ENCODE assay signal across 2 cellular contexts in the genomic region with DNA sequence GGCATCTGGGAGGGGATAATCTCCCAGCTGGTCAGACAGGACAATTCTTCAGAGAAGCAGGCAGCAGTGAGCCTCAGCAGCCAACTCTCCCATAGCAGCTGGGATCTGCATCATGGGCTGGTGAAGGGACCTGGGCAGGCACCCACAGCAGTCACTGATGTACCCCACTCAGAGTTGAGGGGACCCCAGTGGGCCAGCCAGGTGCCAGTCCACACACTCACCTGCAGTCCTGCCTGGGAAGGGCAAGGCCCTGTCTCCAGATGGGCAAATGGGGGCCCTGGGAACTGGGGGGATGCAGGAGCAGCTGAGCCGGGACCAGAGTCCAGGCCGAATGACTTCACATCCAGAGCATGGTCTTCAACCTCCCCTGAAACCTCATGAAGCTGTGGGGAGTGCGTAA.
TF ChIP-seq lines count a peak whose summit lies in the region.

No MANE protein-coding gene starts in this region.

TF ChIP-seq in HEK293T, 16 proteins besides CTCF, POLR2A, EP300 and RAD21 (continued from another document):
- TF ChIP-seq LEF1 (IDR thresholded peaks at IDR 0.05; ENCODE audit: borderline replicate concordance) (no peak), SP1 (IDR thresholded peaks at IDR 0.05) (no peak), ZNF384 (IDR thresholded peaks at IDR 0.05) (no peak)

TF ChIP-seq in HepG2, 621 proteins besides CTCF, POLR2A, EP300 and RAD21 (continued from another document):
- TF ChIP-seq, protein P1, sequence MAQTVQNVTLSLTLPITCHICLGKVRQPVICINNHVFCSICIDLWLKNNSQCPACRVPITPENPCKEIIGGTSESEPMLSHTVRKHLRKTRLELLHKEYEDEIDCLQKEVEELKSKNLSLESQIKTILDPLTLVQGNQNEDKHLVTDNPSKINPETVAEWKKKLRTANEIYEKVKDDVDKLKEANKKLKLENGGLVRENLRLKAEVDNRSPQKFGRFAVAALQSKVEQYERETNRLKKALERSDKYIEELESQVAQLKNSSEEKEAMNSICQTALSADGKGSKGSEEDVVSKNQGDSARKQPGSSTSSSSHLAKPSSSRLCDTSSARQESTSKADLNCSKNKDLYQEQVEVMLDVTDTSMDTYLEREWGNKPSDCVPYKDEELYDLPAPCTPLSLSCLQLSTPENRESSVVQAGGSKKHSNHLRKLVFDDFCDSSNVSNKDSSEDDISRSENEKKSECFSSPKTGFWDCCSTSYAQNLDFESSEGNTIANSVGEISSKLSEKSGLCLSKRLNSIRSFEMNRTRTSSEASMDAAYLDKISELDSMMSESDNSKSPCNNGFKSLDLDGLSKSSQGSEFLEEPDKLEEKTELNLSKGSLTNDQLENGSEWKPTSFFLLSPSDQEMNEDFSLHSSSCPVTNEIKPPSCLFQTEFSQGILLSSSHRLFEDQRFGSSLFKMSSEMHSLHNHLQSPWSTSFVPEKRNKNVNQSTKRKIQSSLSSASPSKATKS (CRISPR knock-in tag; IDR thresholded peaks at IDR 0.05): no peak
- TF ChIP-seq, protein P2, sequence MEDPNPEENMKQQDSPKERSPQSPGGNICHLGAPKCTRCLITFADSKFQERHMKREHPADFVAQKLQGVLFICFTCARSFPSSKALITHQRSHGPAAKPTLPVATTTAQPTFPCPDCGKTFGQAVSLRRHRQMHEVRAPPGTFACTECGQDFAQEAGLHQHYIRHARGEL (CRISPR knock-in tag; IDR thresholded peaks at IDR 0.05): no peak
- TF ChIP-seq FOXC1 (CRISPR knock-in tag; IDR thresholded peaks at IDR 0.05; ENCODE audit: borderline replicate concordance) (no peak), ZNF619 (CRISPR knock-in tag; IDR thresholded peaks at IDR 0.05) (no peak), ZNF768 (CRISPR knock-in tag; IDR thresholded peaks at IDR 0.05) (no peak), ZNF790 (CRISPR knock-in tag; IDR thresholded peaks at IDR 0.05; ENCODE audit: borderline replicate concordance) (no peak), ZC3H13 (CRISPR knock-in tag; IDR thresholded peaks at IDR 0.05) (no peak), ZMYM3 (CRISPR knock-in tag; IDR thresholded peaks at IDR 0.05) (no peak), ELF1 (CRISPR knock-in tag; IDR thresholded peaks at IDR 0.05) (no peak), SIN3B (IDR thresholded peaks at IDR 0.05; ENCODE audit: low read length) (no peak), TBX2 (CRISPR knock-in tag; IDR thresholded peaks at IDR 0.05; ENCODE audit: borderline replicate concordance) (no peak), MTF2 (CRISPR knock-in tag; IDR thresholded peaks at IDR 0.05; ENCODE audit: borderline replicate concordance) (no peak)
- TF ChIP-seq, protein P3, sequence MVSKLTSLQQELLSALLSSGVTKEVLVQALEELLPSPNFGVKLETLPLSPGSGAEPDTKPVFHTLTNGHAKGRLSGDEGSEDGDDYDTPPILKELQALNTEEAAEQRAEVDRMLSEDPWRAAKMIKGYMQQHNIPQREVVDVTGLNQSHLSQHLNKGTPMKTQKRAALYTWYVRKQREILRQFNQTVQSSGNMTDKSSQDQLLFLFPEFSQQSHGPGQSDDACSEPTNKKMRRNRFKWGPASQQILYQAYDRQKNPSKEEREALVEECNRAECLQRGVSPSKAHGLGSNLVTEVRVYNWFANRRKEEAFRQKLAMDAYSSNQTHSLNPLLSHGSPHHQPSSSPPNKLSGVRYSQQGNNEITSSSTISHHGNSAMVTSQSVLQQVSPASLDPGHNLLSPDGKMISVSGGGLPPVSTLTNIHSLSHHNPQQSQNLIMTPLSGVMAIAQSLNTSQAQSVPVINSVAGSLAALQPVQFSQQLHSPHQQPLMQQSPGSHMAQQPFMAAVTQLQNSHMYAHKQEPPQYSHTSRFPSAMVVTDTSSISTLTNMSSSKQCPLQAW (CRISPR knock-in tag; IDR thresholded peaks at IDR 0.05): no peak
- TF ChIP-seq, protein P4, sequence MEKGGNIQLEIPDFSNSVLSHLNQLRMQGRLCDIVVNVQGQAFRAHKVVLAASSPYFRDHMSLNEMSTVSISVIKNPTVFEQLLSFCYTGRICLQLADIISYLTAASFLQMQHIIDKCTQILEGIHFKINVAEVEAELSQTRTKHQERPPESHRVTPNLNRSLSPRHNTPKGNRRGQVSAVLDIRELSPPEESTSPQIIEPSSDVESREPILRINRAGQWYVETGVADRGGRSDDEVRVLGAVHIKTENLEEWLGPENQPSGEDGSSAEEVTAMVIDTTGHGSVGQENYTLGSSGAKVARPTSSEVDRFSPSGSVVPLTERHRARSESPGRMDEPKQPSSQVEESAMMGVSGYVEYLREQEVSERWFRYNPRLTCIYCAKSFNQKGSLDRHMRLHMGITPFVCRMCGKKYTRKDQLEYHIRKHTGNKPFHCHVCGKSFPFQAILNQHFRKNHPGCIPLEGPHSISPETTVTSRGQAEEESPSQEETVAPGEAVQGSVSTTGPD (CRISPR knock-in tag; IDR thresholded peaks at IDR 0.05): no peak
- TF ChIP-seq, protein P5, sequence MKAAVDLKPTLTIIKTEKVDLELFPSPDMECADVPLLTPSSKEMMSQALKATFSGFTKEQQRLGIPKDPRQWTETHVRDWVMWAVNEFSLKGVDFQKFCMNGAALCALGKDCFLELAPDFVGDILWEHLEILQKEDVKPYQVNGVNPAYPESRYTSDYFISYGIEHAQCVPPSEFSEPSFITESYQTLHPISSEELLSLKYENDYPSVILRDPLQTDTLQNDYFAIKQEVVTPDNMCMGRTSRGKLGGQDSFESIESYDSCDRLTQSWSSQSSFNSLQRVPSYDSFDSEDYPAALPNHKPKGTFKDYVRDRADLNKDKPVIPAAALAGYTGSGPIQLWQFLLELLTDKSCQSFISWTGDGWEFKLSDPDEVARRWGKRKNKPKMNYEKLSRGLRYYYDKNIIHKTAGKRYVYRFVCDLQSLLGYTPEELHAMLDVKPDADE (CRISPR knock-in tag; IDR thresholded peaks at IDR 0.05): no peak
- TF ChIP-seq, protein P6, sequence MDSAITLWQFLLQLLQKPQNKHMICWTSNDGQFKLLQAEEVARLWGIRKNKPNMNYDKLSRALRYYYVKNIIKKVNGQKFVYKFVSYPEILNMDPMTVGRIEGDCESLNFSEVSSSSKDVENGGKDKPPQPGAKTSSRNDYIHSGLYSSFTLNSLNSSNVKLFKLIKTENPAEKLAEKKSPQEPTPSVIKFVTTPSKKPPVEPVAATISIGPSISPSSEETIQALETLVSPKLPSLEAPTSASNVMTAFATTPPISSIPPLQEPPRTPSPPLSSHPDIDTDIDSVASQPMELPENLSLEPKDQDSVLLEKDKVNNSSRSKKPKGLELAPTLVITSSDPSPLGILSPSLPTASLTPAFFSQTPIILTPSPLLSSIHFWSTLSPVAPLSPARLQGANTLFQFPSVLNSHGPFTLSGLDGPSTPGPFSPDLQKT (CRISPR knock-in tag; IDR thresholded peaks at IDR 0.05; ENCODE audit: borderline replicate concordance): no peak
- TF ChIP-seq, protein P7, sequence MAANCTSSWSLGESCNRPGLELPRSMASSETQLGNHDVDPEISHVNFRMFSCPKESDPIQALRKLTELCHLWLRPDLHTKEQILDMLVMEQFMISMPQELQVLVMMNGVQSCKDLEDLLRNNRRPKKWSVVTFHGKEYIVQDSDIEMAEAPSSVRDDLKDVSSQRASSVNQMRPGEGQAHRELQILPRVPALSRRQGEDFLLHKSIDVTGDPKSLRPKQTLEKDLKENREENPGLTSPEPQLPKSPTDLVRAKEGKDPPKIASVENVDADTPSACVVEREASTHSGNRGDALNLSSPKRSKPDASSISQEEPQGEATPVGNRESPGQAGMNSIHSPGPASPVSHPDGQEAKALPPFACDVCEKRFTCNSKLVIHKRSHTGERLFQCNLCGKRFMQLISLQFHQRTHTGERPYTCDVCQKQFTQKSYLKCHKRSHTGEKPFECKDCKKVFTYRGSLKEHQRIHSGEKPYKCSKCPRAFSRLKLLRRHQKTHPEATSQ (CRISPR knock-in tag; IDR thresholded peaks at IDR 0.05; ENCODE audit: borderline replicate concordance): no peak
